8 cellular contexts compared by ENCODE assay signal in the genomic region with DNA sequence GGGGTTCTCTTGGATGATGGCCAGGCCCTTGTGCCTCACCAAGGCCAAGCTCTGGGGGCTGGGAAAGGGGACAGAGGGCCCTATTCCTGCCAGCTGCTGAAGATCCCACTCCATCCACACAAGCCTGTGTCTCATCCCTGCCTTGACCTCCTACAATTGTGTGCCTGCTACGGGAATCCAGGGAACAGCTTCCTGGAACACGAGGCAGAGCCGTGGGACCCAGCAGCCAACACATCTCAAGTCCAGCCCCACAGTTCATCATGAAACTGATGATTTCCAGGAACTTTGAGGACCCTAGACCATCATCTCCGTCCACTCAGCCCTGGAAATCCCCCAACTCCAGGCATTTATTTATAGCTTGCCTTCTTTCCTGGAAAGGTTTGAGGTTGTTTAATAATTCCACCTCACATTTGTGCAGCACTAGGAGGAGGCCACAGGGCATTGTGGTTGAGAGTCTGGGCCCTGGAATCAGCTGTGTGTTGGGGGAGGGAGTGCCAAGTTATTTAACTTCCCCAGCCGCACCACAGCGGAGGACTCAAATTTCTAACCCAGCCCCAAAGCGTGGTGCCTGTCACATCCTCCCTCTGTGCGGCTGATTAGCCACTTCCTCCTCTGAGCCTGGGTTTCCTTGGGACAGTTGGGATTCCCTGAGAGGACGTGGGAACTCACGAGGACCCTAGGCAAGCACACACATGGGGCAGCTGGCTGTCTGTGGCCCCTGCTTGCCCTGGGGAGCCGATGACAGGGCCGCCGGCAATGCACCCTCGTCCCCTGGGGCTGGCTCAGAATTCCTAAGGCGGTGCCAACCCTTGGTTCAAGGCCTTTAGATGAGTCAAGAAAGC. TPM values are rescaled to one million over a fixed set of nuclear protein-coding genes. Genes with fewer than 3 reads are reported as not detected.
A peak's percentile ranks its signal among the peaks of the same experiment; 100 is the strongest.
DNase-seq lines count a peak whose midpoint lies in the region; ATAC-seq, FAIRE-seq and TF ChIP-seq lines count a peak whose summit lies in the region.

No MANE protein-coding gene starts in this region.

- H3K4me2 ChIP-seq in GM23248 (ENCODE audit: unreplicated experiment), result peak overlapping the region; percentile 22

- H3K9me2 ChIP-seq in GM23248 (ENCODE audit: insufficient read depth), result no peaks in the 10 kb centered on the region

- H3K4me1 ChIP-seq in GM23248 (ENCODE audit: insufficient read depth) (peaks cover 17% of the 10 kb centered on the region), duodenal mucosa (ENCODE audit: control insufficient read depth in 1 of 2, insufficient read depth in 2 of 2, low read length in 2 of 2) (peaks cover 0 to 9% of the 10 kb centered on the region in 2 donors), upper lobe of left lung (peaks cover 16 to 28% (median 24%) of the 10 kb centered on the region in 4 donors)

- H3K36me3 ChIP-seq in GM23248 (ENCODE audit: low read depth) (no peaks in the 10 kb centered on the region), duodenal mucosa (ENCODE audit: control insufficient read depth in 1 of 2, insufficient read depth in 2 of 2, low read length in 2 of 2) (no peaks in the 10 kb centered on the region), upper lobe of left lung (no peaks in the 10 kb centered on the region)

- H4K20me1 ChIP-seq in GM23248 (ENCODE audit: insufficient read depth), result no peaks in the 10 kb centered on the region

- H3K27ac ChIP-seq in GM23248 (peak overlapping the region; percentile 25), duodenal mucosa (ENCODE audit: low read depth, low read length) (peak overlapping the region; percentile 13), upper lobe of left lung (peak overlapping the region in 3 of 4 donors; percentile 20 to 61 (median 40))

- TF ChIP-seq POLR2A in upper lobe of left lung (IDR thresholded peaks at IDR 0.05), result no peak

- TF ChIP-seq EP300 in upper lobe of left lung (IDR thresholded peaks at IDR 0.05), result peak in 2 of 4 donors; percentile 54 to 70

- no peak overlapping the region for H3K9ac ChIP-seq in GM23248
- no peak overlapping the region for H3K9ac ChIP-seq in duodenal mucosa (ENCODE audit: low read depth in 1 of 2, low read length in 2 of 2)

- ATAC-seq in upper lobe of left lung (ENCODE audit: low FRiP score in 2 of 2), result peak; percentile 79 to 83

- H3K27me3 ChIP-seq in GM23248 (replicated peaks; ENCODE audit: insufficient read depth) (no peaks in the 10 kb centered on the region; the same call in 1 of the 2 replicates), duodenal mucosa (ENCODE audit: control insufficient read depth in 1 of 2, insufficient read depth in 2 of 2, low read length in 2 of 2) (no peaks in the 10 kb centered on the region), upper lobe of left lung (no peaks in the 10 kb centered on the region)

- peaks cover 17% of the 10 kb centered on the region for H3F3A ChIP-seq in GM23248 (ENCODE audit: insufficient read depth)

- no peak for TF ChIP-seq CTCF in upper lobe of left lung (IDR thresholded peaks at IDR 0.05)

- in situ Hi-C loops in GM23248 (cut with MboI), result no loop called here

- no peaks in the 10 kb centered on the region for H3K79me2 ChIP-seq in GM23248 (ENCODE audit: insufficient read depth)

- FAIRE-seq in RCC 7860 (lab: Jason Lieb, UNC), result peak; percentile 87

- H3K4me3 ChIP-seq in GM23248 (0 out of 2 replicates have a peak overlapping the region, but pooled peaks have one; percentile 3), duodenal mucosa (ENCODE audit: low read depth in 1 of 2, low read length in 2 of 2) (no peak overlapping the region), upper lobe of left lung (no peak overlapping the region)

- 43 to 46% methylated on average over 15 of the region's 15 CpGs for WGBS in GM23248 (ENCODE audit: low coverage in 1 of 2, low lambda C conversion rate in 2 of 2, missing lambda C conversion rate in 2 of 2), 2 experiments
- WGBS in upper lobe of left lung, 2 donors, result 12 to 16% methylated on average over 8 to 12 of the region's 15 CpGs

- no peaks in the 10 kb centered on the region for H3K9me3 ChIP-seq in GM23248 (ENCODE audit: low read depth)
- no peaks in the 10 kb centered on the region for H3K9me3 ChIP-seq in duodenal mucosa (ENCODE audit: control insufficient read depth in 1 of 2, low read length in 2 of 2)
- no peaks in the 10 kb centered on the region for H3K9me3 ChIP-seq in upper lobe of left lung

- DNase-seq in AG08395 (ENCODE audit: low spot score) (peak; percentile 91), GM23248 (peak; percentile 84), RCC 7860 (ENCODE audit: low spot score) (peak; percentile 83), medulla oblongata (ENCODE audit: extremely low spot score) (peak; percentile 85), upper lobe of left lung (peak; percentile 63 to 76), cerebellar nuclear complex (lab: John Stamatoyannopoulos, UW) (no peak)
- DNase-seq in activated CD8-positive, alpha-beta memory T cell treated with anti-CD3 and anti-CD28 coated beads for 24 hours, result no peak

- H2AFZ ChIP-seq in GM23248, result no peak overlapping the region

RNA-seq across cellular contexts. Expression of a gene that starts 58.2 kb away (rescaled TPM):
- not detected in 2 replicates for total RNA-seq in GM23248 (2014; rRNA removed; shearing (Covaris generic))
- polyA plus RNA-seq in GM23248 (2016; fragmentation: Nextera tagmentation; extraction: Ambion mirVana), result not detected in 2 replicates
- total RNA-seq in upper lobe of left lung, result 10 to 100 TPM in 1 of 6 donors, 1 to 10 TPM in 5; 6.3 to 12.3 (median 8.1) TPM

Comparison
In these comparisons a context has a peak if more than half of its experiments do, and no peak if none do; other contexts are left out.
1. DNase-seq: peak in AG08395 (single experiment), GM23248 (single experiment), RCC 7860 (single experiment), medulla oblongata (single experiment) and upper lobe of left lung (2 of 2); none in cerebellar nuclear complex (0 of 2) and activated CD8-positive, alpha-beta memory T cell treated with anti-CD3 and anti-CD28 coated beads for 24 hours (single experiment).
2. Peak in every context shown above with its lines, with median percentiles within 50 percentile points of each other: H3K27ac ChIP-seq.